15 cellular contexts compared by ENCODE assay signal in the genomic region with DNA sequence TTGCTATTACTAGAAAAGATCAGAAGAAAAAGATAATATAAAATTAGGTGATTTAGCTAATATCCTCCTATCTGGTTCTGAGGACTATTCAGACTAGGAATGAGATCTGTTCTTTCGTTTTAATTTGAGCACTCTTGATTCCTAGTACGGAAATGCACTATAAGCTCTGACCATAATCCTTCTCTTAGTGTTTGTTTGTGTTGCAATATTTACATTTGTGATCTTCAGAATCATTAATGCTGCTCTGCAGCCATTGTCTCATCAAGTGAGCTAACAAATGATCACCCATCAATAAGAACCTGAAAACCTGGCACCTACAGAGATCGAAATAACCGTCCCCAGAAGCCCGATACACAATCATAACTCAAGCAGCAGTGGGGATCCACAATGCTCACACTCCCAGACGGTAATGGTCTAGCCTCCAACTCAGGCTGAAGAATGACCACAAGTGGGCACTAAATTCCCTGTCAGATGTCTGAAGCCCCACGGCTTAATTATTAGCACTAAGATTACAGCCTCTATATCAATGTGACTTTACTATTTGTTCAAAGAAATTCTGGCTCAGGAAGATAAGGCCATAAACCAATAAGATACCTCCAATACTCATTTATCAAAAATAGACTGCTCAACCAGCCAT.
A peak's percentile ranks its signal among the peaks of the same experiment; 100 is the strongest.
DNase-seq lines count a peak whose midpoint lies in the region; ATAC-seq and TF ChIP-seq lines count a peak whose summit lies in the region.
"Had no signal": no experiment of that assay in that cellular context is flagged by ENCODE, and none has a peak within 500 bp of the region (broad histone marks: within the 10 kb centered on the region; RNA-seq: fewer than 3 reads in every experiment).

No MANE protein-coding gene starts in this region.

- peaks cover 51% of the 10 kb centered on the region for H3K4me1 ChIP-seq in body of pancreas

- H3K4me3 ChIP-seq in body of pancreas: no peak overlapping the region
- H3K4me3 ChIP-seq: GM23248 had no signal

- peak overlapping the region; percentile 33 to 83 (median 66) for H3K27ac ChIP-seq in body of pancreas
- H3K27ac ChIP-seq: GM23248 had no signal

- 22 to 26% methylated on average over 7 of the region's 7 CpGs for WGBS in body of pancreas, 2 donors

- ATAC-seq in body of pancreas: peak; percentile 91
- ATAC-seq in GM21423 (IDR thresholded peaks at IDR 0.05; ENCODE audit: unreplicated experiment): no peak
- no peak for ATAC-seq in HG03095 (IDR thresholded peaks at IDR 0.05; ENCODE audit: unreplicated experiment)

- DNase-seq in NCI-H1417 (lab: John Stamatoyannopoulos, UW): peak in 2 of 3 experiments; percentile 44 to 69
- no peak for DNase-seq in NCI-H1417 treated with DMSO at 0.1 percent for 48 hours (lab: John Stamatoyannopoulos, UW)
- DNase-seq in NCI-H146 treated with DMSO at 0.1 percent for 48 hours (lab: John Stamatoyannopoulos, UW; ENCODE audit: unreplicated experiment): peak; percentile 65
- DNase-seq in body of pancreas: peak; percentile 53 to 77 (median 62)
- DNase-seq in renal cortical epithelial cell (ENCODE audit: low read depth): peak; percentile 41
- DNase-seq in NCI-H2081 treated with DMSO at 0.1 percent for 48 hours (lab: John Stamatoyannopoulos, UW): no peak
- DNase-seq: activated CD8-positive, alpha-beta memory T cell treated with anti-CD3 and anti-CD28 coated beads, Interleukin-2, amount 50 U/mL, for 48 hours; activated naive CD4-positive, alpha-beta T cell treated with anti-CD3 and anti-CD28 coated beads for 36 hours; CD4-positive, alpha-beta memory T cell; GM23248; NCI-H2081; stimulated activated naive CD4-positive, alpha-beta T cell; T-helper 1 cell had no signal

- TF ChIP-seq CTCF in body of pancreas (IDR thresholded peaks at IDR 0.05): peak; percentile 22 to 82 (median 58)

- no peaks in the 10 kb centered on the region for H3K36me3 ChIP-seq in body of pancreas (replicated peaks in 1 of 2; ENCODE audit: insufficient read depth in 1 of 2, low read depth in 2 of 2)

- TF ChIP-seq POLR2A in body of pancreas (IDR thresholded peaks at IDR 0.05): no peak

- no peaks in the 10 kb centered on the region for H3K27me3 ChIP-seq in body of pancreas

- intact Hi-C loops in body of pancreas (cut with DNase I): no loop called here

- no peaks in the 10 kb centered on the region for H3K9me3 ChIP-seq in body of pancreas

Comparison
In these comparisons a context has a peak if more than half of its experiments do, and no peak if none do; other contexts are left out.
1. DNase-seq: peak in NCI-H1417 (2 of 3), NCI-H146 treated with DMSO at 0.1 percent for 48 hours (single experiment), body of pancreas (4 of 4) and renal cortical epithelial cell (single experiment); none in NCI-H1417 treated with DMSO at 0.1 percent for 48 hours (single experiment) and NCI-H2081 treated with DMSO at 0.1 percent for 48 hours (single experiment).